ENCODE assay signal across 11 cellular contexts in the genomic region with DNA sequence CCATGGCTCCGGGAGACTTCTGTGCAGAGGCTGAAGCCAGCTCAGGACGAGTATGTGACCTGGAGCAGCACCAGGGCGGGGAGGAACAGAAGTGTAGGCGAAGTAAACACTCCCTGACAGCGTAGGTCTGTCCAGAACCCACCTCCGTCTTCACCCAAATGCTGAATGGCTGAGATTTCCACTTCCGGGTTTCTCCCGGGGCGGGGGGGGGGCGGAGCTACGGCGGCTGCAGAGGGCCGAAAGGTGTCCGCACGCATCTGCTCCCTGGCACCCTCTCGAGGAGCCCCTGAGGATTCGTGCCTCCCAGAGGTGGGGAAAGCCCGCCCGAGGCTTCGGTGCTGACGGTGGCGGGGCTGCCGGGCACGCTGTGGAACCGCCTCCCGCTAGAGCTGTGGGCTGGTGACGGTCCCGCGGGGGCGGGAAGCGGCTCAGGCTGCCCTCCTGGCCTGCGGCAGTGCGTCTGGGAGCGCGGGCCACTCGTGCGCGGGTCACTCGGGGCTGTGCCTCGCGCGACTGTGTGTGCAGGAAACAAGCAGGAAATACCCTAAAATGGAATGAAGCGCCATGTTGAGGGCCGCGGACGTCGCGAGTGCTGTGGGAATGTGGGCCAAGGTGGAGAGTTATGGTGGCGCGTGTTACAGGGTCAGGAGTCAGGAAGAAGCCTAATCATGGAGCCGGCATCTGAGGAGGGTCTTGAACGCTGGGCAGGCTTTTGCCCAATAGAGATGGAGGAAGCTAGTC.
DNase-seq lines count a peak whose midpoint lies in the region; ATAC-seq, FAIRE-seq and TF ChIP-seq lines count a peak whose summit lies in the region.
"Had no signal": no experiment of that assay in that cellular context is flagged by ENCODE, and none has a peak within 500 bp of the region (broad histone marks: within the 10 kb centered on the region; RNA-seq: fewer than 3 reads in every experiment).

No MANE protein-coding gene starts in this region.

- intact Hi-C loops in kidney (cut with DNase I): no loop called here

- TF ChIP-seq CTCF in kidney (IDR thresholded peaks at IDR 0.05; ENCODE audit: borderline replicate concordance, extremely low read depth, insufficient read depth): no peak

- DNase-seq in stimulated activated CD4-positive, alpha-beta T cell treated with anti-CD3 and anti-CD28 coated beads, Interleukin-2, amount 100 ng/mL, for 4 hours (ENCODE audit: low read depth): peak; percentile 0
- no peak for DNase-seq in stimulated activated CD4-positive, alpha-beta T cell treated with anti-CD3 and anti-CD28 coated beads, Interleukin-12 subunit alpha, Interleukin-12 subunit beta, amount 100 ng/mL, for 4 hours
- DNase-seq in kidney (peak; percentile 61), medulla oblongata (ENCODE audit: extremely low spot score) (no peak), superior temporal gyrus (ENCODE audit: extremely low spot score) (no peak), mesendoderm (no peak)
- DNase-seq: DMS153, NCI-H510A treated with DMSO at 0.1 percent for 48 hours had no signal

- H2BK15ac ChIP-seq in mesendoderm (replicated peaks; ENCODE audit: low read depth): no peak overlapping the region

- H3K36me3 Mint-ChIP-seq in activated naive CD4-positive, alpha-beta T cell treated with anti-CD3 and anti-CD28 coated beads, Interleukin-2, amount 50 U/mL, for 24 hours: no peaks in the 10 kb centered on the region

- H3K79me2 ChIP-seq in mesendoderm (ENCODE audit: control insufficient read depth, insufficient read depth, low read length): no peaks in the 10 kb centered on the region

- no peak overlapping the region for H3K27ac Mint-ChIP-seq in activated naive CD4-positive, alpha-beta T cell treated with anti-CD3 and anti-CD28 coated beads, Interleukin-2, amount 50 U/mL, for 24 hours

- no peak overlapping the region for H2BK5ac ChIP-seq in mesendoderm (ENCODE audit: low read length)

- H3K4me1 Mint-ChIP-seq in activated naive CD4-positive, alpha-beta T cell treated with anti-CD3 and anti-CD28 coated beads, Interleukin-2, amount 50 U/mL, for 24 hours: no peaks in the 10 kb centered on the region

- no peak overlapping the region for H3K4me2 ChIP-seq in mesendoderm (ENCODE audit: low read length)

- H4K5ac ChIP-seq in mesendoderm (ENCODE audit: low read length): no peak overlapping the region

- H3K23ac ChIP-seq in mesendoderm (ENCODE audit: low read length): no peak overlapping the region

- no peaks in the 10 kb centered on the region for H3K79me1 ChIP-seq in mesendoderm (ENCODE audit: low read length)

- no peak overlapping the region for H2AK5ac ChIP-seq in mesendoderm (ENCODE audit: low read length)

- no peak overlapping the region for H3K9ac ChIP-seq in kidney (ENCODE audit: low read length in 2 of 2)
- no peak overlapping the region for H3K9ac ChIP-seq in mesendoderm (ENCODE audit: low read length)

- H4K8ac ChIP-seq in mesendoderm (ENCODE audit: low read depth, low read length): no peak overlapping the region

- no peaks in the 10 kb centered on the region for H3K4me1 ChIP-seq in kidney (ENCODE audit: control insufficient read depth in 1 of 2, insufficient read depth in 1 of 2, low read depth in 1 of 2, low read length in 2 of 2)
- no peaks in the 10 kb centered on the region for H3K4me1 ChIP-seq in mesendoderm (ENCODE audit: control insufficient read depth, low read depth, low read length)

- H3K56ac ChIP-seq in mesendoderm (ENCODE audit: low read length): no peak overlapping the region

- H3K27me3 ChIP-seq in mesendoderm (ENCODE audit: insufficient read depth, low read length, poor library complexity): no peaks in the 10 kb centered on the region

- FAIRE-seq in kidney (lab: Jason Lieb, UNC): no peak
- FAIRE-seq: astrocyte had no signal

- H3K9me3 ChIP-seq in kidney (ENCODE audit: control insufficient read depth in 1 of 2, low read length in 2 of 2): no peaks in the 10 kb centered on the region

- no peak overlapping the region for H2BK120ac ChIP-seq in mesendoderm (ENCODE audit: low read depth, low read length)

- no peaks in the 10 kb centered on the region for H3K36me3 ChIP-seq in kidney (ENCODE audit: control insufficient read depth in 1 of 2, insufficient read depth in 2 of 2, low read length in 2 of 2)
- H3K36me3 ChIP-seq in mesendoderm (ENCODE audit: control insufficient read depth, insufficient read depth, low read length): no peaks in the 10 kb centered on the region

- peak overlapping the region in 1 of 2 donors; percentile 61 for H3K4me3 ChIP-seq in kidney (ENCODE audit: low read length in 2 of 2)
- H3K4me3 ChIP-seq in mesendoderm (ENCODE audit: low read length): no peak overlapping the region

- H3K27ac ChIP-seq in kidney (ENCODE audit: low read depth in 2 of 2, low read length in 2 of 2): no peak overlapping the region
- H3K27ac ChIP-seq in mesendoderm (ENCODE audit: low read depth, low read length): no peak overlapping the region

- WGBS in mesendoderm (ENCODE audit: extremely low coverage, insufficient coverage, low lambda C conversion rate): no CpG with 5 or more reads among the region's 52 CpGs

- peak overlapping the region; percentile 61 for H3K4me3 Mint-ChIP-seq in activated naive CD4-positive, alpha-beta T cell treated with anti-CD3 and anti-CD28 coated beads, Interleukin-2, amount 50 U/mL, for 24 hours

- H3K4ac ChIP-seq in mesendoderm (ENCODE audit: low read depth, low read length): no peak overlapping the region

- H3K9me3 Mint-ChIP-seq in activated naive CD4-positive, alpha-beta T cell treated with anti-CD3 and anti-CD28 coated beads, Interleukin-2, amount 50 U/mL, for 24 hours: peaks cover 2% of the 10 kb centered on the region

- no peak for ATAC-seq in GM18520 (IDR thresholded peaks at IDR 0.05; ENCODE audit: unreplicated experiment)

- no peaks in the 10 kb centered on the region for H3K27me3 Mint-ChIP-seq in activated naive CD4-positive, alpha-beta T cell treated with anti-CD3 and anti-CD28 coated beads, Interleukin-2, amount 50 U/mL, for 24 hours

- no peak overlapping the region for H3K18ac ChIP-seq in mesendoderm (ENCODE audit: low read length)

Comparison
In these comparisons a context has a peak if more than half of its experiments do, and no peak if none do; other contexts are left out.
1. DNase-seq: peak in stimulated activated CD4-positive, alpha-beta T cell treated with anti-CD3 and anti-CD28 coated beads, Interleukin-2, amount 100 ng/mL, for 4 hours (single experiment) and kidney (single experiment); none in stimulated activated CD4-positive, alpha-beta T cell treated with anti-CD3 and anti-CD28 coated beads, Interleukin-12 subunit alpha, Interleukin-12 subunit beta, amount 100 ng/mL, for 4 hours (single experiment), medulla oblongata (single experiment), superior temporal gyrus (single experiment) and mesendoderm (single experiment).